Comparison of ENCODE assay signal across 1 cellular context in the genomic region with DNA sequence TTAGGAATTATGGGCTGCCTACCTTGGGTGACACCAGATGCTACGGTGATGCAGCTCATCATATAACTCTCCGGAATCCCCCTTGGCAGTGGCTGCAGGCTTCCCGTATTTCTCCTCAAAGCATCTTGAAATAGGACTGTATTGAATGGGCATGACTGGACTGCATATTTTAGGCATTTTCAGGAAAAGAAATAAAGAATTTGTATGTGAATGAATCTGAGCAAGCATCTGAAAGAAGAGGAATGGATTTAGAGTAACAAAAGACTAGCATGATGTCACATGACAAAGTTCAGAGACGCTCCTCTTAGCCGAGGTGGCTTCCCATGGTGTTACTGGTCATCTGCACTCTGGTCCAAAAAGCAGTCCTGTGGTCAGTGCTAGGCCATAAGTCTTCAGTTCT.
TF ChIP-seq lines count a peak whose summit lies in the region.

No MANE protein-coding gene starts in this region.

TF ChIP-seq in K562, 482 proteins besides CTCF, POLR2A, EP300 and RAD21 (continued from another document):
- TF ChIP-seq, protein P1, sequence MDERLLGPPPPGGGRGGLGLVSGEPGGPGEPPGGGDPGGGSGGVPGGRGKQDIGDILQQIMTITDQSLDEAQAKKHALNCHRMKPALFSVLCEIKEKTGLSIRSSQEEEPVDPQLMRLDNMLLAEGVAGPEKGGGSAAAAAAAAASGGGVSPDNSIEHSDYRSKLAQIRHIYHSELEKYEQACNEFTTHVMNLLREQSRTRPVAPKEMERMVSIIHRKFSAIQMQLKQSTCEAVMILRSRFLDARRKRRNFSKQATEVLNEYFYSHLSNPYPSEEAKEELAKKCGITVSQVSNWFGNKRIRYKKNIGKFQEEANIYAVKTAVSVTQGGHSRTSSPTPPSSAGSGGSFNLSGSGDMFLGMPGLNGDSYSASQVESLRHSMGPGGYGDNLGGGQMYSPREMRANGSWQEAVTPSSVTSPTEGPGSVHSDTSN (CRISPR knock-in tag; IDR thresholded peaks at IDR 0.05; ENCODE audit: low read depth) = no peak
- TF ChIP-seq, protein P1 (tag; conservative IDR thresholded peaks at IDR 0.05; ENCODE audit: low read depth) = no peak
- TF ChIP-seq, protein P2, sequence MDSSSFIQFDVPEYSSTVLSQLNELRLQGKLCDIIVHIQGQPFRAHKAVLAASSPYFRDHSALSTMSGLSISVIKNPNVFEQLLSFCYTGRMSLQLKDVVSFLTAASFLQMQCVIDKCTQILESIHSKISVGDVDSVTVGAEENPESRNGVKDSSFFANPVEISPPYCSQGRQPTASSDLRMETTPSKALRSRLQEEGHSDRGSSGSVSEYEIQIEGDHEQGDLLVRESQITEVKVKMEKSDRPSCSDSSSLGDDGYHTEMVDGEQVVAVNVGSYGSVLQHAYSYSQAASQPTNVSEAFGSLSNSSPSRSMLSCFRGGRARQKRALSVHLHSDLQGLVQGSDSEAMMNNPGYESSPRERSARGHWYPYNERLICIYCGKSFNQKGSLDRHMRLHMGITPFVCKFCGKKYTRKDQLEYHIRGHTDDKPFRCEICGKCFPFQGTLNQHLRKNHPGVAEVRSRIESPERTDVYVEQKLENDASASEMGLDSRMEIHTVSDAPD (CRISPR knock-in tag; IDR thresholded peaks at IDR 0.05) = no peak
- no peak for TF ChIP-seq ZKSCAN8 (CRISPR knock-in tag; IDR thresholded peaks at IDR 0.05)
